Comparison of ENCODE assay signal across 20 cellular contexts in the genomic region with DNA sequence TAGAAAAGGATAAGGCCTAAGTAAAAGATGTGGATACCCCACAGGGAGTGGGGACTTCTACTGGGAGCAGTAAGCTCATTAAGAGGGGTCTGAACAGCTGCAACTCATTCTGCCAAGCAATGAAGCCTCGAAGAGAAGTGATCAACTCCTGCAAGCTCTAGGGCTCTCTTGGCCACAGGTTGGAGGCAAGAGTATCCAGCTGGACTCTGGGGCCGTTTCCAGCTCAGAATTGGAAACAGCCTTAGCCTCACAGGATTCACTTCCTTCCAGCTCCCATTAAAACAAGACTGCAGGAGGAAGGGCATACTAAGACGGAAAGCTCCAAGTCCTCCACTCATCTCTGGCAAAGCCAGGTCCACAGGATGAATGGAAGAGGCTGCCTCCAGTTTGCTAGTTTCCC.
DNase-seq lines count a peak whose midpoint lies in the region; ATAC-seq and TF ChIP-seq lines count a peak whose summit lies in the region.
"Had no signal": no experiment of that assay in that cellular context is flagged by ENCODE, and none has a peak within 500 bp of the region (broad histone marks: within the 10 kb centered on the region; RNA-seq: fewer than 3 reads in every experiment).

No MANE protein-coding gene starts in this region.

- H3K9me3 ChIP-seq in ovary = no peaks in the 10 kb centered on the region
- no peaks in the 10 kb centered on the region for H3K9me3 ChIP-seq in vagina

- no peak for TF ChIP-seq EP300 in ovary (IDR thresholded peaks at IDR 0.05)

- H3K4me1 ChIP-seq in ovary (ENCODE audit: insufficient read depth) (peaks cover 4% of the 10 kb centered on the region), vagina (peaks cover 5% of the 10 kb centered on the region)

- WGBS in ovary, 3 donors = 27 to 42% (median 34%) methylated on average over 3 of the region's 3 CpGs

- no peaks in the 10 kb centered on the region for H3K36me3 ChIP-seq in ovary
- no peaks in the 10 kb centered on the region for H3K36me3 ChIP-seq in vagina

- peak; percentile 33 for DNase-seq in fibroblast of gingiva (ENCODE audit: low read depth)
- DNase-seq in left cardiac atrium = no peak
- DNase-seq in ovary = peak in 4 of 5 donors; percentile 24 to 54 (median 35)
- DNase-seq in vagina (ENCODE audit: extremely low spot score in 2 of 2) = no peak
- DNase-seq in cortex of kidney (lab: John Stamatoyannopoulos, UW) = no peak
- DNase-seq in H4 (ENCODE audit: low spot score) = no peak
- DNase-seq: ACHN; C1 segment of cervical spinal cord; CD8-positive, alpha-beta memory T cell; DMS53; EL; NCI-H1092 treated with DMSO at 0.1 percent for 48 hours; NCI-H146; NCI-H2029 treated with DMSO at 0.1 percent for 48 hours; NCI-H2171; NCI-H526 treated with DMSO at 0.1 percent for 48 hours; OCI-M1; SIG-M5 had no signal

- intact Hi-C loops in left cardiac atrium (cut with DNase I) = loop anchor here in 1 of 2 donors (10.0 kb wide), 1 partner anchor 317 kb away; no protein-coding TSS in a partner anchor
- intact Hi-C loops in ovary (cut with DNase I) = no loop called here
- intact Hi-C loops in vagina (cut with DNase I) = no loop called here

- TF ChIP-seq POLR2A in ovary (IDR thresholded peaks at IDR 0.05) = no peak
- no peak for TF ChIP-seq POLR2A in vagina (IDR thresholded peaks at IDR 0.05)

- H3K27ac ChIP-seq in ovary = peak overlapping the region in 1 of 2 donors; percentile 40
- H3K27ac ChIP-seq in vagina = peak overlapping the region; percentile 56

- H3K4me3 ChIP-seq in ovary (no peak overlapping the region), vagina (no peak overlapping the region)
- H3K4me3 ChIP-seq: GM12878 had no signal

- H3K27me3 ChIP-seq in ovary (no peaks in the 10 kb centered on the region), vagina (no peaks in the 10 kb centered on the region)

- ATAC-seq in left cardiac atrium = peak; percentile 67 to 68
- no peak for ATAC-seq in GM18502 (IDR thresholded peaks at IDR 0.05; ENCODE audit: poor library complexity, unreplicated experiment)
- ATAC-seq: GM12878 had no signal

- TF ChIP-seq CTCF in ovary (IDR thresholded peaks at IDR 0.05) (no peak), vagina (IDR thresholded peaks at IDR 0.05) (no peak)

Comparison
In these comparisons a context has a peak if more than half of its experiments do, and no peak if none do; other contexts are left out.
1. DNase-seq: peak in fibroblast of gingiva (single experiment) and ovary (4 of 5); none in left cardiac atrium (single experiment), vagina (0 of 2), cortex of kidney (single experiment) and H4 (single experiment).